Comparison of ENCODE assay signal across 8 cellular contexts in the genomic region with DNA sequence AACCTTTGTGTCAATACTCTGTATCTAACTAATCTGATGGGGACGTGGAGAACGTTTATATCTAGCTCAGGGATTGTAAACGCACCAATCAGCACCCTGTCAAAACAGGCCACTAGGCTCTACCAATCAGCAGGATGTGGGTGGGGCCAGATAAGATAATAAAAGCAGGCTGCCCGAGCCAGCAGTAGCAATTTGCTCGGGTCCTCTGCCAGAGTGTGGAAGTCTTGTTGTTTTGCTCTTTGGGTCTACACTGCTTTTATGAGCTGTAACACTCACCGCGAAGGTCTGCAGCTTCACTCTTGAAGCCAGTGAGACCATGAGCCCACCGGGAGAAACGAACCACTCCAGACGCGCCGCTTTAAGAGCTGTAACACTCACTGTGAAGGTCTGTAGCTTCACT. TPM values are rescaled to one million over a fixed set of nuclear protein-coding genes. Genes with fewer than 3 reads are reported as not detected.
"Had no signal": no experiment of that assay in that cellular context is flagged by ENCODE, and none has a peak within 500 bp of the region (broad histone marks: within the 10 kb centered on the region; RNA-seq: fewer than 3 reads in every experiment).

No MANE protein-coding gene starts in this region.

RNA-seq across cellular contexts. Expression of gene COL26A1, which starts 13.4 kb away (rescaled TPM):
- total RNA-seq: activated CD4-positive, alpha-beta memory T cell treated with anti-CD3 and anti-CD28 coated beads, Interleukin-2, amount 10 ng/mL, durations not matched to agents 7 days and 5 days; activated CD4-positive, alpha-beta T cell treated with anti-CD3 and anti-CD28 coated beads for 36 hours; activated CD4-positive, alpha-beta T cell treated with anti-CD3 and anti-CD28 coated beads, Interleukin-2, amount 10 ng/mL, durations not matched to agents 7 days and 5 days; activated CD8-positive, alpha-beta memory T cell treated with anti-CD3 and anti-CD28 coated beads, Interleukin-2, amount 10 ng/mL, durations not matched to agents 7 days and 5 days; activated CD8-positive, alpha-beta T cell treated with anti-CD3 and anti-CD28 coated beads, Interleukin-2, amount 10 ng/mL, durations not matched to agents 7 days and 5 days; activated naive CD8-positive, alpha-beta T cell treated with anti-CD3 and anti-CD28 coated beads, Interleukin-2, amount 10 ng/mL, durations not matched to agents 7 days and 5 days; ascending aorta; bronchial epithelial cell had no signal
